Comparison of ENCODE assay signal across 2 cellular contexts in genomic region chr1:155118090-155118489, GRCh38. TPM values are rescaled to one million over a fixed set of nuclear protein-coding genes. Genes with fewer than 3 reads are reported as not detected.
"Had no signal": no experiment of that assay in that cellular context is flagged by ENCODE, and none has a peak within 500 bp of the region (broad histone marks: within the 10 kb centered on the region; RNA-seq: fewer than 3 reads in every experiment).

No MANE protein-coding gene starts in this region.

RNA-seq across cellular contexts. Expression of gene EFNA1, which starts 9.6 kb away (rescaled TPM):
- total RNA-seq: OCI-LY7; T-helper 1 cell treated with Interleukin-12 subunit alpha and Interleukin-12 subunit beta and Interleukin-4 antibody, amounts not matched to agents 30 ng/mL and 1 ng/mL, for 36 hours had no signal
